Comparison of ENCODE assay signal across 1 cellular context in genomic region chr17:12020595-12021590, GRCh38.
TF ChIP-seq lines count a peak whose summit lies in the region.

Gene MAP2K4 (plus strand): TSS chr17:12020877. CDS start chr17:12020887, 10 bp downstream.

TF ChIP-seq in HepG2, 621 proteins besides CTCF, POLR2A, EP300 and RAD21 (continued from another document and continues in another):
- TF ChIP-seq HNF1A (IDR thresholded peaks at IDR 0.05; ENCODE audit: low read depth), result no peak
- 0 out of 2 replicates have a peak, but pooled peaks have one; percentile 38 for TF ChIP-seq HNF1A (CRISPR knock-in tag; IDR thresholded peaks at IDR 0.05; ENCODE audit: borderline replicate concordance)
- no peak for TF ChIP-seq HMGA1 (CRISPR knock-in tag; conservative IDR thresholded peaks at IDR 0.05)
- no peak for TF ChIP-seq ZNF672 (CRISPR knock-in tag; IDR thresholded peaks at IDR 0.05)
- TF ChIP-seq NCOR1 (IDR thresholded peaks at IDR 0.05; ENCODE audit: borderline replicate concordance, low read length), result no peak
- TF ChIP-seq MAX (IDR thresholded peaks at IDR 0.05), result no peak
- TF ChIP-seq CHD4 (IDR thresholded peaks at IDR 0.05; ENCODE audit: borderline replicate concordance, low read length), result no peak
- peak; percentile 64 for TF ChIP-seq PHF8 (CRISPR knock-in tag; IDR thresholded peaks at IDR 0.05)
- no peak for TF ChIP-seq TAF15 (IDR thresholded peaks at IDR 0.05; ENCODE audit: low read depth, low read length, poor library complexity, severe bottlenecking)
- no peak for TF ChIP-seq SNAI1 (CRISPR knock-in tag; IDR thresholded peaks at IDR 0.05; ENCODE audit: borderline replicate concordance)
- TF ChIP-seq ZSCAN31 (CRISPR knock-in tag; IDR thresholded peaks at IDR 0.05; ENCODE audit: low read depth), result no peak
- TF ChIP-seq PHB2 (IDR thresholded peaks at IDR 0.05; ENCODE audit: partially characterized antibody), result no peak
- peak; percentile 67 for TF ChIP-seq TAF1 (CRISPR knock-in tag; IDR thresholded peaks at IDR 0.05)
- no peak for TF ChIP-seq HDAC2 (CRISPR knock-in tag; IDR thresholded peaks at IDR 0.05)
- TF ChIP-seq ESRRA (CRISPR knock-in tag; IDR thresholded peaks at IDR 0.05; ENCODE audit: low read depth), result 0 out of 2 replicates have a peak, but pooled peaks have one; percentile 15
- no peak for TF ChIP-seq CHD2 (IDR thresholded peaks at IDR 0.05; ENCODE audit: low read depth, low read length)
- TF ChIP-seq ZNF34 (CRISPR knock-in tag; IDR thresholded peaks at IDR 0.05; ENCODE audit: borderline replicate concordance), result no peak
- TF ChIP-seq ZNF451 (CRISPR knock-in tag; IDR thresholded peaks at IDR 0.05), result no peak
- TF ChIP-seq XBP1 (CRISPR knock-in tag; IDR thresholded peaks at IDR 0.05), result no peak
- peak; percentile 92; the same call in 1 of the 2 replicates for TF ChIP-seq UBTF (CRISPR knock-in tag; IDR thresholded peaks at IDR 0.05)
- peak; percentile 75 for TF ChIP-seq ASH2L (IDR thresholded peaks at IDR 0.05; ENCODE audit: insufficient read length, low read depth, low read length)
- no peak for TF ChIP-seq NFYC (CRISPR knock-in tag; IDR thresholded peaks at IDR 0.05)
- TF ChIP-seq PATZ1 (CRISPR knock-in tag; IDR thresholded peaks at IDR 0.05), result peak; percentile 69
- no peak for TF ChIP-seq FOSL1 (CRISPR knock-in tag; IDR thresholded peaks at IDR 0.05; ENCODE audit: borderline replicate concordance)
- no peak for TF ChIP-seq ZNF121 (CRISPR knock-in tag; IDR thresholded peaks at IDR 0.05)
- TF ChIP-seq ZNF790 (CRISPR knock-in tag; IDR thresholded peaks at IDR 0.05; ENCODE audit: borderline replicate concordance), result peak; percentile 89; the same call in 1 of the 2 replicates
- no peak for TF ChIP-seq BRD4 (CRISPR knock-in tag; IDR thresholded peaks at IDR 0.05)
- TF ChIP-seq THYN1 (CRISPR knock-in tag; IDR thresholded peaks at IDR 0.05; ENCODE audit: borderline replicate concordance, low read depth), result no peak
- TF ChIP-seq MTF1 (CRISPR knock-in tag; IDR thresholded peaks at IDR 0.05), result no peak
- TF ChIP-seq MAFG (CRISPR knock-in tag; IDR thresholded peaks at IDR 0.05), result no peak
- TF ChIP-seq EED (CRISPR knock-in tag; IDR thresholded peaks at IDR 0.05), result no peak
- no peak for TF ChIP-seq TBX3 (IDR thresholded peaks at IDR 0.05; ENCODE audit: borderline replicate concordance)
- no peak for TF ChIP-seq SOX13 (IDR thresholded peaks at IDR 0.05)
- TF ChIP-seq SOX13 (CRISPR knock-in tag; conservative IDR thresholded peaks at IDR 0.05 in 1 of 2, IDR thresholded peaks at IDR 0.05 in 1 of 2), result no peak
- TF ChIP-seq IRF1 (CRISPR knock-in tag; IDR thresholded peaks at IDR 0.05; ENCODE audit: low read depth), result no peak
- 0 out of 2 replicates have a peak, but pooled peaks have one; percentile 34 for TF ChIP-seq BORCS8-MEF2B (CRISPR knock-in tag; IDR thresholded peaks at IDR 0.05)
- no peak for TF ChIP-seq DZIP1 (CRISPR knock-in tag; IDR thresholded peaks at IDR 0.05)
- TF ChIP-seq ZFP1 (CRISPR knock-in tag; IDR thresholded peaks at IDR 0.05), result no peak
- no peak for TF ChIP-seq ZBTB42 (CRISPR knock-in tag; IDR thresholded peaks at IDR 0.05)
- no peak for TF ChIP-seq ZNF564 (CRISPR knock-in tag; IDR thresholded peaks at IDR 0.05)
- TF ChIP-seq ZFAT (CRISPR knock-in tag; conservative IDR thresholded peaks at IDR 0.05), result no peak
- no peak for TF ChIP-seq ELF3 (CRISPR knock-in tag; IDR thresholded peaks at IDR 0.05)
- no peak for TF ChIP-seq ELK4 (CRISPR knock-in tag; IDR thresholded peaks at IDR 0.05; ENCODE audit: borderline replicate concordance)
- TF ChIP-seq GABPA (IDR thresholded peaks at IDR 0.05; ENCODE audit: low read depth, low read length), result 0 out of 2 replicates have a peak, but pooled peaks have one; percentile 10
- TF ChIP-seq GABPA (CRISPR knock-in tag; IDR thresholded peaks at IDR 0.05; ENCODE audit: low read depth), result no peak
- no peak for TF ChIP-seq GTF3A (CRISPR knock-in tag; conservative IDR thresholded peaks at IDR 0.05)
- peak; percentile 57 for TF ChIP-seq HNRNPLL (IDR thresholded peaks at IDR 0.05; ENCODE audit: low read depth, low read length, poor library complexity, severe bottlenecking)
- TF ChIP-seq NFE2L2 (IDR thresholded peaks at IDR 0.05; ENCODE audit: low read length), result no peak
- TF ChIP-seq ZNF382 (CRISPR knock-in tag; IDR thresholded peaks at IDR 0.05; ENCODE audit: borderline replicate concordance), result no peak
- no peak for TF ChIP-seq TRAFD1 (CRISPR knock-in tag; IDR thresholded peaks at IDR 0.05; ENCODE audit: borderline replicate concordance)
- TF ChIP-seq NONO (IDR thresholded peaks at IDR 0.05), result no peak
- TF ChIP-seq NONO (CRISPR knock-in tag; conservative IDR thresholded peaks at IDR 0.05), result no peak
- TF ChIP-seq ZNF777 (CRISPR knock-in tag; IDR thresholded peaks at IDR 0.05), result 0 out of 2 replicates have a peak, but pooled peaks have one; percentile 29
- TF ChIP-seq NR1H2 (CRISPR knock-in tag; IDR thresholded peaks at IDR 0.05; ENCODE audit: borderline replicate concordance, low read depth), result no peak
